In the genomic region with DNA sequence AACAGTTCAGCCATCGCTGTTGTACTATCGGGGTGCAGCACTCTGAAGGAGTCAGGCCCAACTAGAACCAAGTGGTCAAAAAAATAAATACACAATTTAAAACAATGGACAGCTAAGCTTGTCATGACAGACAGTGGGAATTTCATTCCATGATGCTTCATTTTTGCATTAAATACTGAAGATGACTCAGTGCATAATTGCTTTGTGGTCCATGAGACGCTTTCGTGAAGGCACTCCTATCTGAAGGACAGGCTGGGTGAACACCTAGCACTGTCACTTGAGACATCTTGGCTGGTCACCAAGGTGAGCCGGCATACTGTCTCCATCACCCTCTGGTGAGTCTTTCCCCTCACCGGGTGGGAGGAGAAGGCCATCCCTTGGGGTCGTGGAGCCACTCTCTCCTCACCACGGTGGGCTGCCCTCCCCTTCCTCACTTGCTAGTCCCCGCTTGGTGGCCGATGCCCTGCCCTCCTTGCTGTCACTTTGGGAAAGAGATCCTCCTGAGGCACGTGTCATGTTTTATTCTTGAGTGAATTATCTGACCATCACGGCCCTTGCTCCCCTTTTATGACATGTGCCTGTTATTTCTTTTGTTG, we compare ENCODE assay signal across 19 cellular contexts. TPM values are rescaled to one million over a fixed set of nuclear protein-coding genes. Genes with fewer than 3 reads are reported as not detected.
"Had no signal": no experiment of that assay in that cellular context is flagged by ENCODE, and none has a peak within 500 bp of the region (broad histone marks: within the 10 kb centered on the region; RNA-seq: fewer than 3 reads in every experiment).

No MANE protein-coding gene starts in this region.

- H3K27me3 ChIP-seq: ascending aorta, left lung, neutrophil, stomach, testis, upper lobe of left lung had no signal

- H3K4me3 ChIP-seq: ascending aorta, left lung, mucosa of descending colon, stomach, testis, upper lobe of left lung had no signal

- H3K27ac ChIP-seq: ascending aorta, left lung, neutrophil, parathyroid adenoma, stomach, testis, upper lobe of left lung, VCaP had no signal

- H3K4me1 ChIP-seq: parathyroid adenoma had no signal

- ATAC-seq: activated CD4-positive, alpha-beta T cell treated with anti-CD3 and anti-CD28 coated beads for 36 hours; left lung; mucosa of descending colon; naive thymus-derived CD4-positive, alpha-beta T cell had no signal

- DNase-seq: activated CD4-positive, alpha-beta memory T cell treated with anti-CD3 and anti-CD28 coated beads, Interleukin-2, amount 10 ng/mL, durations not matched to agents 7 days and 5 days; activated CD4-positive, alpha-beta T cell treated with anti-CD3 and anti-CD28 coated beads for 36 hours; activated naive CD4-positive, alpha-beta T cell treated with anti-CD3 and anti-CD28 coated beads, Interleukin-2, amount 10 ng/mL, durations not matched to agents 7 days and 5 days; activated T-cell treated with anti-CD3 and anti-CD28 coated beads, Interleukin-2, amount 50 U/mL, for 24 hours; dermis blood vessel endothelial cell; erythroblast; islet precursor cell; left lung; mucosa of descending colon; naive thymus-derived CD4-positive, alpha-beta T cell; stimulated activated CD4-positive, alpha-beta T cell treated with anti-CD3 and anti-CD28 coated beads, Interleukin-12 subunit alpha, Interleukin-12 subunit beta, amount 100 ng/mL, for 4 hours; stimulated activated CD4-positive, alpha-beta T cell treated with anti-CD3 and anti-CD28 coated beads, Interleukin-2, amount 100 ng/mL, for 24 hours; stomach; testis; upper lobe of left lung had no signal

RNA-seq across cellular contexts. Expression of a gene that starts 4.9 kb away (rescaled TPM):
- total RNA-seq: ascending aorta had no signal
